ENCODE assay signal across 14 cellular contexts in genomic region chr22:22180738-22181514, GRCh38.
"Had no signal": no experiment of that assay in that cellular context is flagged by ENCODE, and none has a peak within 500 bp of the region (broad histone marks: within the 10 kb centered on the region; RNA-seq: fewer than 3 reads in every experiment).

No MANE protein-coding gene starts in this region.

- H3K4me1 ChIP-seq: gastrocnemius medialis, thyroid gland had no signal

- H3K9me3 Mint-ChIP-seq: natural killer cell; T-helper 1 cell treated with Interleukin-12 subunit alpha and Interleukin-12 subunit beta and Interleukin-4 antibody, amounts not matched to agents 30 μg/mL and 1 μg/mL, for 36 hours; WTC11 had no signal

- FAIRE-seq: astrocyte, endothelial cell of umbilical vein had no signal

- DNase-seq: activated CD4-positive, alpha-beta T cell treated with anti-CD3 and anti-CD28 coated beads for 48 hours; activated CD8-positive, alpha-beta memory T cell treated with anti-CD3 and anti-CD28 coated beads, Interleukin-2, amount 50 U/mL, for 48 hours; activated CD8-positive, alpha-beta T cell treated with anti-CD3 and anti-CD28 coated beads, Interleukin-2, amount 10 ng/mL, durations not matched to agents 7 days and 5 days; activated naive CD4-positive, alpha-beta T cell treated with Interleukin-2 at 50 U/mL for 16 hours; gastrocnemius medialis; mucosa of descending colon; natural killer cell; stimulated activated CD4-positive, alpha-beta T cell treated with anti-CD3 and anti-CD28 coated beads, Interleukin-15, amount 100 ng/mL, for 24 hours; thyroid gland had no signal

- H3K9me3 ChIP-seq: gastrocnemius medialis, mucosa of descending colon, thyroid gland had no signal

- H3K4me1 Mint-ChIP-seq: natural killer cell had no signal

- H3K27me3 ChIP-seq: thyroid gland had no signal

- H3K36me3 ChIP-seq: cardiac muscle cell, gastrocnemius medialis, thyroid gland had no signal

- H3K36me3 Mint-ChIP-seq: natural killer cell, WTC11 had no signal

- H3K27ac Mint-ChIP-seq: activated CD8-positive, alpha-beta T cell treated with anti-CD3 and anti-CD28 coated beads, Interleukin-2, amount 10 ng/mL, durations not matched to agents 7 days and 5 days; natural killer cell; T-helper 1 cell treated with Interleukin-12 subunit alpha and Interleukin-12 subunit beta and Interleukin-4 antibody, amounts not matched to agents 30 μg/mL and 1 μg/mL, for 36 hours; WTC11 had no signal

- H3K27ac ChIP-seq: cardiac muscle cell, gastrocnemius medialis, thyroid gland had no signal

- H3K4me3 ChIP-seq: cardiac muscle cell, gastrocnemius medialis, mucosa of descending colon, thyroid gland had no signal

- ATAC-seq: activated CD8-positive, alpha-beta T cell treated with anti-CD3 and anti-CD28 coated beads, Interleukin-2, amount 10 ng/mL, durations not matched to agents 7 days and 5 days; gastrocnemius medialis; natural killer cell; WTC11 had no signal

- H3K4me3 Mint-ChIP-seq: activated CD8-positive, alpha-beta T cell treated with anti-CD3 and anti-CD28 coated beads, Interleukin-2, amount 10 ng/mL, durations not matched to agents 7 days and 5 days; natural killer cell; T-helper 1 cell treated with Interleukin-12 subunit alpha and Interleukin-12 subunit beta and Interleukin-4 antibody, amounts not matched to agents 30 μg/mL and 1 μg/mL, for 36 hours; WTC11 had no signal
